ENCODE assay signal across 24 cellular contexts in genomic region chr7:36683111-36683510, GRCh38. TPM values are rescaled to one million over a fixed set of nuclear protein-coding genes. Genes with fewer than 3 reads are reported as not detected.
DNase-seq lines count a peak whose midpoint lies in the region; ATAC-seq and TF ChIP-seq lines count a peak whose summit lies in the region.
"Had no signal": no experiment of that assay in that cellular context is flagged by ENCODE, and none has a peak within 500 bp of the region (broad histone marks: within the 10 kb centered on the region; RNA-seq: fewer than 3 reads in every experiment).

No MANE protein-coding gene starts in this region.

- CTCF ChIA-PET in MCF 10A (lab: Yijun Ruan, JAX): interaction anchor here (0.6 to 3.4 kb wide), 7 partner anchors 12 to 499 kb away, joined by 3 to 32 read pairs (median 3); no protein-coding TSS in a partner anchor

- intact Hi-C loops in MCF 10A (cut with micrococcal nuclease) (loop anchor here (10.0 kb wide), 1 partner anchor 142 kb away; no protein-coding TSS in a partner anchor), breast epithelium (cut with DNase I; ENCODE audit: low total_unique reads) (no loop called here)

- TF ChIP-seq POLR2A in breast epithelium (IDR thresholded peaks at IDR 0.05): no peak

- H3K27me3 Mint-ChIP-seq in MCF 10A (ENCODE audit: insufficient read depth, unreplicated experiment): no peaks in the 10 kb centered on the region
- no peaks in the 10 kb centered on the region for H3K27me3 Mint-ChIP-seq in activated naive CD8-positive, alpha-beta T cell treated with anti-CD3 and anti-CD28 coated beads, Interleukin-2, amount 50 U/mL, for 24 hours

- POLR2A ChIA-PET in MCF 10A (lab: Yijun Ruan, JAX): interaction anchor here (0.5 to 2.5 kb wide), 7 partner anchors 23 to 217 kb away, joined by 3 to 12 read pairs (median 4); no protein-coding TSS in a partner anchor

- H3K27ac Mint-ChIP-seq in MCF 10A (ENCODE audit: low read depth, unreplicated experiment): peak overlapping the region; percentile 22
- H3K27ac Mint-ChIP-seq in activated naive CD8-positive, alpha-beta T cell treated with anti-CD3 and anti-CD28 coated beads, Interleukin-2, amount 50 U/mL, for 24 hours: peak overlapping the region; percentile 80

- no peak overlapping the region for H2AFZ ChIP-seq in hepatocyte

- H3K4me1 ChIP-seq in breast epithelium: no peaks in the 10 kb centered on the region
- peaks cover 6% of the 10 kb centered on the region for H3K4me1 ChIP-seq in hepatocyte (ENCODE audit: insufficient read depth)
- H3K4me1 ChIP-seq: left lung, tibial artery had no signal

- H3K4me1 Mint-ChIP-seq in MCF 10A (ENCODE audit: insufficient read depth, unreplicated experiment): peaks cover 40% of the 10 kb centered on the region
- peaks cover 89% of the 10 kb centered on the region for H3K4me1 Mint-ChIP-seq in activated naive CD8-positive, alpha-beta T cell treated with anti-CD3 and anti-CD28 coated beads, Interleukin-2, amount 50 U/mL, for 24 hours

- DNase-seq in MCF 10A (ENCODE audit: unreplicated experiment): no peak
- DNase-seq in breast epithelium (ENCODE audit: low spot score in 2 of 2): no peak
- no peak for DNase-seq in activated naive CD8-positive, alpha-beta T cell treated with anti-CD3 and anti-CD28 coated beads, Interleukin-2, amount 50 U/mL, for 24 hours
- no peak for DNase-seq in hepatocyte (ENCODE audit: low spot score)
- no peak for DNase-seq in H7
- DNase-seq in activated CD4-positive, CD25-positive, alpha-beta regulatory T cell (lab: John Stamatoyannopoulos, UW): no peak
- DNase-seq: activated naive CD4-positive, alpha-beta T cell treated with anti-CD3 and anti-CD28 coated beads, Interleukin-2, amount 50 U/mL, for 16 hours; aorta; cortex of kidney; DMS153; effector memory CD4-positive, alpha-beta T cell; glutamatergic neuron; left lung; mesenchymal stem cell; NCI-H1048; NCI-H1694 treated with DMSO at 0.1 percent for 48 hours; NCI-H510A treated with DMSO at 0.1 percent for 48 hours; right cardiac atrium; stimulated activated CD4-positive, alpha-beta T cell treated with anti-CD3 and anti-CD28 coated beads, Interleukin-2, amount 100 ng/mL, for 24 hours; tibial artery had no signal

- no peak overlapping the region for H3K4me2 ChIP-seq in hepatocyte
- H3K4me2 ChIP-seq: BLaER1 had no signal

- H3K9me3 ChIP-seq in breast epithelium (no peaks in the 10 kb centered on the region), hepatocyte (ENCODE audit: low read depth) (no peaks in the 10 kb centered on the region)
- H3K9me3 ChIP-seq: BLaER1, left lung, tibial artery had no signal

- ATAC-seq in activated naive CD8-positive, alpha-beta T cell treated with anti-CD3 and anti-CD28 coated beads, Interleukin-2, amount 50 U/mL, for 24 hours: no peak
- no peak for ATAC-seq in HG03460 (IDR thresholded peaks at IDR 0.05; ENCODE audit: unreplicated experiment)
- ATAC-seq: left lung, right cardiac atrium had no signal

- no peaks in the 10 kb centered on the region for H3K27me3 ChIP-seq in breast epithelium
- H3K27me3 ChIP-seq in hepatocyte: no peaks in the 10 kb centered on the region
- H3K27me3 ChIP-seq in H7 (ENCODE audit: control insufficient read depth, insufficient read depth, low read length): no peaks in the 10 kb centered on the region
- H3K27me3 ChIP-seq: BLaER1, left lung, tibial artery had no signal

- H3K36me3 ChIP-seq in breast epithelium (no peaks in the 10 kb centered on the region), hepatocyte (replicated peaks; ENCODE audit: insufficient read depth, low read depth) (no peaks in the 10 kb centered on the region), H7 (replicated peaks; ENCODE audit: control insufficient read depth, insufficient read depth, low read length) (no peaks in the 10 kb centered on the region)
- H3K36me3 ChIP-seq: BLaER1, left lung, tibial artery had no signal

- no peaks in the 10 kb centered on the region for H3K79me2 ChIP-seq in hepatocyte

- peaks cover 6% of the 10 kb centered on the region for H3K36me3 Mint-ChIP-seq in MCF 10A (ENCODE audit: insufficient read depth, unreplicated experiment)
- H3K36me3 Mint-ChIP-seq in activated naive CD8-positive, alpha-beta T cell treated with anti-CD3 and anti-CD28 coated beads, Interleukin-2, amount 50 U/mL, for 24 hours (ENCODE audit: low read depth): peaks cover 14% of the 10 kb centered on the region

- H3K27ac ChIP-seq in breast epithelium (no peak overlapping the region), hepatocyte (peak overlapping the region; percentile 66)
- H3K27ac ChIP-seq: BLaER1, left lung, RWPE1, SK-N-MC, tibial artery had no signal

- 38% methylated on average over 1 of the region's 1 CpG for WGBS in hepatocyte (ENCODE audit: low lambda C conversion rate, missing lambda C conversion rate)

- no peaks in the 10 kb centered on the region for H3K9me2 ChIP-seq in hepatocyte (replicated peaks; ENCODE audit: insufficient read depth)

- no peak overlapping the region for H3K4me3 ChIP-seq in breast epithelium
- H3K4me3 ChIP-seq in hepatocyte: no peak overlapping the region
- H3K4me3 ChIP-seq in H7 (ENCODE audit: insufficient read depth, low read depth, low read length): no peak overlapping the region
- H3K4me3 ChIP-seq: BLaER1, left lung, SK-N-MC, tibial artery had no signal

- no peaks in the 10 kb centered on the region for H4K20me1 ChIP-seq in hepatocyte (ENCODE audit: insufficient read depth, poor library complexity, severe bottlenecking)
- H4K20me1 ChIP-seq: BLaER1 had no signal

- no peaks in the 10 kb centered on the region for H3K9me3 Mint-ChIP-seq in MCF 10A (ENCODE audit: unreplicated experiment)
- no peaks in the 10 kb centered on the region for H3K9me3 Mint-ChIP-seq in activated naive CD8-positive, alpha-beta T cell treated with anti-CD3 and anti-CD28 coated beads, Interleukin-2, amount 50 U/mL, for 24 hours

- H3K4me3 Mint-ChIP-seq in MCF 10A (ENCODE audit: unreplicated experiment): no peak overlapping the region
- H3K4me3 Mint-ChIP-seq in activated naive CD8-positive, alpha-beta T cell treated with anti-CD3 and anti-CD28 coated beads, Interleukin-2, amount 50 U/mL, for 24 hours: no peak overlapping the region

- TF ChIP-seq CTCF in MCF 10A (IDR thresholded peaks at IDR 0.05; ENCODE audit: unreplicated experiment) (no peak), breast epithelium (IDR thresholded peaks at IDR 0.05) (no peak), hepatocyte (IDR thresholded peaks at IDR 0.05; ENCODE audit: poor library complexity) (no peak)

- no TSS peak for BruUV-seq in MCF 10A (replicated peaks; lab: Mats Ljungman, UMichigan)

RNA-seq across cellular contexts. Expression of gene AOAH, which starts 41.2 kb away (rescaled TPM):
- total RNA-seq in MCF 10A (2022) (not detected in 2 replicates), breast epithelium (10 to 100 TPM in 2 of 3 donors, 1 to 10 TPM in 1; 4.6 to 13.3 (median 10.8) TPM), hepatocyte (2.4 and 5.4 TPM in 2 replicates)
- polyA plus RNA-seq in hepatocyte: 3.9 and 4.8 TPM in 2 replicates
- total RNA-seq in H7 (2014; rRNA removed; shearing (Covaris generic)): 0.21 TPM in 1 of 2 replicates, not detected in the other
